ENCODE assay signal across 12 cellular contexts in the genomic region with DNA sequence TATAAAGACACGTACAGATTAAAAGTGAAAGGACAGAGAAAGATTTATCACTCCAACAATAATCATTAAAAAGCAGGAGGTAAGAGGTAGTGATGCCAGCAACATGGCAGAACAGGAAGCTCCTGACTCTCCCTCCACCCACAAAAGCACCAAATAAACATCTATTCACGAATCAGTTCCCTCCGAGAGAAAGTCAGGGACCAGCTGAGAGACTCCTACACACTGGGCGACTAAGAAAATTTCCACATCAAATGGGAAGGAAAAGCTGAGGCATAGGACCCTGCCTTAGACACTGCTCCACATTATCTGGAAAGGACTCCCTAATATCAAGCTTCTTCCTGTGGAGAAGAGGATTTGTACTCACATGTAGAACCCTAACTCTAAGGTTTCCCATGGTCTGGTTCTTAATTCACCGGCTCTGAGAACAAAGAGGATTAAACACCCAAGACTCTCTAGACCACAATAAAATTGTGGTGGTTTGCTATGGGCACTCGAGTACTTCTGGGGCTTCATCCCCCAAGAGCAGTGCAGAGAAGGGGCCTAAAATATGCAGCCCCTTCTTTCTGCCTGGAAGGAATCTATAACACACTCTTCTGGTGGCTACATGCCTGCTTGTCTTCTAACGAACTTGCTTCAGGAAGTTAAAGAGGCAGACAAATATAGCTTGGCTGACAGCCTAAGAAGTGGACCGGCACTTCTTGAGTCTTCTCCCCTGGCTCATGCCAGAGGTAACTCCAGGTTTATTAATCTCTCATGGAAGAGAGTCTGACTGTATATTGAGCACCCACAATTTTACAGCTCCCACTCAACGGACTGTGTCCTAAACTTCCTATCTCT. TPM values are rescaled to one million over a fixed set of nuclear protein-coding genes. Genes with fewer than 3 reads are reported as not detected.
A peak's percentile ranks its signal among the peaks of the same experiment; 100 is the strongest.
DNase-seq lines count a peak whose midpoint lies in the region; ATAC-seq and TF ChIP-seq lines count a peak whose summit lies in the region.
"Had no signal": no experiment of that assay in that cellular context is flagged by ENCODE, and none has a peak within 500 bp of the region (broad histone marks: within the 10 kb centered on the region; RNA-seq: fewer than 3 reads in every experiment).

No MANE protein-coding gene starts in this region.

- peaks cover 19% of the 10 kb centered on the region for H3K4me1 Mint-ChIP-seq in activated CD4-positive, alpha-beta T cell treated with anti-CD3 and anti-CD28 coated beads, Interleukin-2, amount 10 ng/mL, durations not matched to agents 24 days and 14 days
- peaks cover 50% of the 10 kb centered on the region for H3K4me1 Mint-ChIP-seq in activated naive CD8-positive, alpha-beta T cell treated with anti-CD3 and anti-CD28 coated beads, Interleukin-2, amount 50 U/mL, for 24 hours

- intact Hi-C loops in activated CD4-positive, alpha-beta T cell treated with anti-CD3 and anti-CD28 coated beads, Interleukin-2, amount 10 ng/mL, durations not matched to agents 24 days and 14 days (cut with micrococcal nuclease): no loop called here
- intact Hi-C loops in prostate gland (cut with DNase I): no loop called here

- TF ChIP-seq CTCF in prostate gland (IDR thresholded peaks at IDR 0.05): no peak

- H4K20me1 ChIP-seq in Karpas-422 (ENCODE audit: insufficient read depth, low read depth, low read length): no peaks in the 10 kb centered on the region

- peaks cover 82% of the 10 kb centered on the region for H3K79me2 ChIP-seq in Karpas-422 (ENCODE audit: low read length)

- H3K36me3 Mint-ChIP-seq in activated CD4-positive, alpha-beta T cell treated with anti-CD3 and anti-CD28 coated beads, Interleukin-2, amount 10 ng/mL, durations not matched to agents 24 days and 14 days (ENCODE audit: low read depth): peaks cover 20% of the 10 kb centered on the region
- peaks cover 29% of the 10 kb centered on the region for H3K36me3 Mint-ChIP-seq in activated naive CD8-positive, alpha-beta T cell treated with anti-CD3 and anti-CD28 coated beads, Interleukin-2, amount 50 U/mL, for 24 hours (ENCODE audit: low read depth)

- peak overlapping the region; percentile 61 for H3K4me3 Mint-ChIP-seq in activated CD4-positive, alpha-beta T cell treated with anti-CD3 and anti-CD28 coated beads, Interleukin-2, amount 10 ng/mL, durations not matched to agents 24 days and 14 days
- H3K4me3 Mint-ChIP-seq in activated naive CD8-positive, alpha-beta T cell treated with anti-CD3 and anti-CD28 coated beads, Interleukin-2, amount 50 U/mL, for 24 hours: peak overlapping the region; percentile 59

- 43% methylated on average over 9 of the region's 9 CpGs for WGBS in prostate gland

- DNase-seq in activated CD4-positive, alpha-beta T cell treated with anti-CD3 and anti-CD28 coated beads, Interleukin-2, amount 10 ng/mL, durations not matched to agents 24 days and 14 days: no peak
- DNase-seq in activated CD4-positive, alpha-beta T cell treated with anti-CD3 and anti-CD28 coated beads, Interleukin-2, amount 50 U/mL, for 4 hours: no peak
- DNase-seq in Karpas-422: peak; percentile 62
- DNase-seq in activated naive CD8-positive, alpha-beta T cell treated with anti-CD3 and anti-CD28 coated beads, Interleukin-2, amount 50 U/mL, for 24 hours: no peak
- peak; percentile 33 for DNase-seq in prostate gland (ENCODE audit: low spot score)
- no peak for DNase-seq in effector memory CD4-positive, alpha-beta T cell
- no peak for DNase-seq in retina
- DNase-seq: stimulated activated naive CD4-positive, alpha-beta T cell treated with Interleukin-2 at 50 U/mL for 16 hours had no signal

- H3K9me2 ChIP-seq in Karpas-422 (replicated peaks; ENCODE audit: insufficient read depth, low read length): no peaks in the 10 kb centered on the region

- H3K27me3 ChIP-seq in Karpas-422 (ENCODE audit: low read length) (no peaks in the 10 kb centered on the region), prostate gland (replicated peaks; ENCODE audit: insufficient read depth) (no peaks in the 10 kb centered on the region)
- H3K27me3 ChIP-seq in effector memory CD4-positive, alpha-beta T cell (replicated peaks; ENCODE audit: control insufficient read depth, insufficient read depth, low read length, poor library complexity, severe bottlenecking): no peaks in the 10 kb centered on the region

- ATAC-seq in activated naive CD8-positive, alpha-beta T cell treated with anti-CD3 and anti-CD28 coated beads, Interleukin-2, amount 50 U/mL, for 24 hours: peak; percentile 59
- no peak for ATAC-seq in GM18498 (IDR thresholded peaks at IDR 0.05; ENCODE audit: unreplicated experiment)
- ATAC-seq: A549 had no signal

- H3K27me3 Mint-ChIP-seq in activated CD4-positive, alpha-beta T cell treated with anti-CD3 and anti-CD28 coated beads, Interleukin-2, amount 10 ng/mL, durations not matched to agents 24 days and 14 days: no peaks in the 10 kb centered on the region
- no peaks in the 10 kb centered on the region for H3K27me3 Mint-ChIP-seq in activated naive CD8-positive, alpha-beta T cell treated with anti-CD3 and anti-CD28 coated beads, Interleukin-2, amount 50 U/mL, for 24 hours

- peak overlapping the region; percentile 39 for H2AFZ ChIP-seq in Karpas-422 (ENCODE audit: low read length)

- no peak for TF ChIP-seq POLR2A in prostate gland (IDR thresholded peaks at IDR 0.05)

- H3K4me2 ChIP-seq in Karpas-422 (ENCODE audit: low read depth, low read length, poor library complexity, severe bottlenecking): peak overlapping the region; percentile 69
- H3K4me2 ChIP-seq: A549 had no signal

- peak overlapping the region; percentile 56 for H3K4me3 ChIP-seq in Karpas-422 (ENCODE audit: low read length)
- H3K4me3 ChIP-seq in prostate gland: no peak overlapping the region
- no peak overlapping the region for H3K4me3 ChIP-seq in effector memory CD4-positive, alpha-beta T cell (ENCODE audit: insufficient read depth, low read depth, low read length, poor library complexity, severe bottlenecking)
- H3K4me3 ChIP-seq: A549, SK-N-MC, skin epidermis had no signal

- peak overlapping the region; percentile 39 for H3K27ac Mint-ChIP-seq in activated CD4-positive, alpha-beta T cell treated with anti-CD3 and anti-CD28 coated beads, Interleukin-2, amount 10 ng/mL, durations not matched to agents 24 days and 14 days
- H3K27ac Mint-ChIP-seq in activated naive CD8-positive, alpha-beta T cell treated with anti-CD3 and anti-CD28 coated beads, Interleukin-2, amount 50 U/mL, for 24 hours: peak overlapping the region; percentile 56

- H3K9ac ChIP-seq in Karpas-422 (ENCODE audit: low read length): peak overlapping the region; percentile 53

- H3K9me3 Mint-ChIP-seq in activated CD4-positive, alpha-beta T cell treated with anti-CD3 and anti-CD28 coated beads, Interleukin-2, amount 10 ng/mL, durations not matched to agents 24 days and 14 days: peaks cover 11% of the 10 kb centered on the region
- peaks cover 6% of the 10 kb centered on the region for H3K9me3 Mint-ChIP-seq in activated naive CD8-positive, alpha-beta T cell treated with anti-CD3 and anti-CD28 coated beads, Interleukin-2, amount 50 U/mL, for 24 hours

- H3K9me3 ChIP-seq in Karpas-422 (ENCODE audit: low read length): no peaks in the 10 kb centered on the region; the same call in 1 of the 2 replicates
- no peaks in the 10 kb centered on the region for H3K9me3 ChIP-seq in prostate gland
- H3K9me3 ChIP-seq in effector memory CD4-positive, alpha-beta T cell (ENCODE audit: control insufficient read depth, low read length): no peaks in the 10 kb centered on the region
- H3K9me3 ChIP-seq: A549 had no signal

- H3K27ac ChIP-seq in Karpas-422 (ENCODE audit: low read length): peak overlapping the region; percentile 65
- no peak overlapping the region for H3K27ac ChIP-seq in prostate gland
- no peak overlapping the region for H3K27ac ChIP-seq in effector memory CD4-positive, alpha-beta T cell (ENCODE audit: insufficient read depth, low read length, poor library complexity, severe bottlenecking)
- H3K27ac ChIP-seq: A549, SK-N-MC had no signal

- peaks cover 33% of the 10 kb centered on the region for H3K4me1 ChIP-seq in Karpas-422 (ENCODE audit: low read length)
- H3K4me1 ChIP-seq in prostate gland (replicated peaks): peaks cover 6% of the 10 kb centered on the region
- peaks cover 8% of the 10 kb centered on the region for H3K4me1 ChIP-seq in effector memory CD4-positive, alpha-beta T cell (ENCODE audit: control insufficient read depth, insufficient read depth, low read length, poor library complexity, severe bottlenecking)
- H3K4me1 ChIP-seq: A549 had no signal

- H3K36me3 ChIP-seq in Karpas-422 (ENCODE audit: insufficient read depth, low read length): peaks cover 11% of the 10 kb centered on the region; the same call in 1 of the 2 replicates
- no peaks in the 10 kb centered on the region for H3K36me3 ChIP-seq in prostate gland
- no peaks in the 10 kb centered on the region for H3K36me3 ChIP-seq in effector memory CD4-positive, alpha-beta T cell (ENCODE audit: control insufficient read depth, insufficient read depth, low read length)

RNA-seq across cellular contexts. Expression of gene ASF1A, which starts 29.4 kb away (rescaled TPM):
- 43.2 and 43.3 TPM in 2 replicates for total RNA-seq in activated CD4-positive, alpha-beta T cell treated with anti-CD3 and anti-CD28 coated beads, Interleukin-2, amount 10 ng/mL, durations not matched to agents 24 days and 14 days
- total RNA-seq in Karpas-422 (2014; rRNA removed; shearing (Covaris generic); ENCODE audit: low replicate concordance): 79.9 and 90.8 TPM in 2 replicates
- 10 to 100 TPM; 12.5 to 15.6 TPM for total RNA-seq in prostate gland

Comparison
In these comparisons a context has a peak if more than half of its experiments do, and no peak if none do; other contexts are left out.
1. DNase-seq: peak in Karpas-422 (single experiment) and prostate gland (single experiment); none in activated CD4-positive, alpha-beta T cell treated with anti-CD3 and anti-CD28 coated beads, Interleukin-2, amount 10 ng/mL, durations not matched to agents 24 days and 14 days (single experiment), activated CD4-positive, alpha-beta T cell treated with anti-CD3 and anti-CD28 coated beads, Interleukin-2, amount 50 U/mL, for 4 hours (0 of 2), activated naive CD8-positive, alpha-beta T cell treated with anti-CD3 and anti-CD28 coated beads, Interleukin-2, amount 50 U/mL, for 24 hours (single experiment), effector memory CD4-positive, alpha-beta T cell (0 of 3) and retina (single experiment).